Comparison of ENCODE assay signal across 8 cellular contexts in genomic region chr5:77774981-77775772, GRCh38. TPM values are rescaled to one million over a fixed set of nuclear protein-coding genes. Genes with fewer than 3 reads are reported as not detected.
DNase-seq lines count a peak whose midpoint lies in the region; ATAC-seq and TF ChIP-seq lines count a peak whose summit lies in the region.

No MANE protein-coding gene starts in this region.

- H3K9me3 Mint-ChIP-seq in activated naive CD8-positive, alpha-beta T cell (ENCODE audit: low read depth): no peaks in the 10 kb centered on the region
- no peaks in the 10 kb centered on the region for H3K9me3 Mint-ChIP-seq in stimulated activated naive CD8-positive, alpha-beta T cell treated with anti-CD3 and anti-CD28 coated beads, Interleukin-15, amount 100 ng/mL, for 72 hours

- peak; percentile 2 for ATAC-seq in GM18858 (IDR thresholded peaks at IDR 0.05; ENCODE audit: unreplicated experiment)
- peak; percentile 41 for ATAC-seq in stimulated activated naive CD8-positive, alpha-beta T cell treated with anti-CD3 and anti-CD28 coated beads, Interleukin-15, amount 100 ng/mL, for 72 hours

- no peaks in the 10 kb centered on the region for H3K27me3 ChIP-seq in A673 (replicated peaks; ENCODE audit: insufficient read depth, low read depth, low read length, poor library complexity)
- no peaks in the 10 kb centered on the region for H3K27me3 ChIP-seq in HL-60 (ENCODE audit: insufficient read depth, poor library complexity, severe bottlenecking)
- H3K27me3 ChIP-seq in iPS-20b (ENCODE audit: insufficient read depth, low read length): peaks cover 5% of the 10 kb centered on the region; the same call in 1 of the 2 replicates

- no peaks in the 10 kb centered on the region for H3K27me3 Mint-ChIP-seq in activated naive CD8-positive, alpha-beta T cell
- no peaks in the 10 kb centered on the region for H3K27me3 Mint-ChIP-seq in stimulated activated naive CD8-positive, alpha-beta T cell treated with anti-CD3 and anti-CD28 coated beads, Interleukin-15, amount 100 ng/mL, for 72 hours

- H3K27ac Mint-ChIP-seq in activated naive CD8-positive, alpha-beta T cell: peak overlapping the region; percentile 98
- H3K27ac Mint-ChIP-seq in stimulated activated naive CD8-positive, alpha-beta T cell treated with anti-CD3 and anti-CD28 coated beads, Interleukin-15, amount 100 ng/mL, for 72 hours: peak overlapping the region; percentile 94 to 99

- no peaks in the 10 kb centered on the region for H3K9me3 ChIP-seq in A673 (ENCODE audit: low read depth, low read length, poor library complexity, severe bottlenecking)
- H3K9me3 ChIP-seq in iPS-20b (ENCODE audit: insufficient read depth, low read depth, low read length): no peaks in the 10 kb centered on the region

- peaks cover 54% of the 10 kb centered on the region for H3K4me1 Mint-ChIP-seq in activated naive CD8-positive, alpha-beta T cell (ENCODE audit: low read depth)
- peaks cover 58% of the 10 kb centered on the region for H3K4me1 Mint-ChIP-seq in stimulated activated naive CD8-positive, alpha-beta T cell treated with anti-CD3 and anti-CD28 coated beads, Interleukin-15, amount 100 ng/mL, for 72 hours

- CTCF ChIA-PET in A673 (lab: Charles Lee): no interaction called here

- H3K27ac ChIP-seq in A673 (ENCODE audit: low read depth, low read length, poor library complexity, severe bottlenecking) (peak overlapping the region; percentile 96), HL-60 (replicated peaks) (peak overlapping the region; percentile 76), iPS-20b (ENCODE audit: low read length) (no peak overlapping the region)

- H3K36me3 ChIP-seq in A673 (ENCODE audit: insufficient read depth, low read length, poor library complexity, severe bottlenecking): peaks cover 35% of the 10 kb centered on the region
- H3K36me3 ChIP-seq in iPS-20b (ENCODE audit: insufficient read depth, low read depth, low read length): peaks cover 18% of the 10 kb centered on the region; the same call in 1 of the 2 replicates

- in situ Hi-C loops in GM13976 (cut with MboI; ENCODE audit: low sequenced_read_pairs, unreplicated experiment): no loop called here

- POLR2A ChIA-PET in A673 (lab: Charles Lee; ENCODE audit: low non-redundant PET): no interaction called here

- peaks cover 16% of the 10 kb centered on the region for H3K4me1 ChIP-seq in A673 (ENCODE audit: insufficient read depth, low read length, poor library complexity, severe bottlenecking)
- peaks cover 36% of the 10 kb centered on the region for H3K4me1 ChIP-seq in iPS-20b (ENCODE audit: insufficient read depth, low read length)

- TF ChIP-seq CTCF in A673 (conservative IDR thresholded peaks at IDR 0.05; ENCODE audit: low read depth, low read length): no peak
- no peak for TF ChIP-seq CTCF in HL-60 (IDR thresholded peaks at IDR 0.05; ENCODE audit: insufficient read depth, low read length)
- no peak for TF ChIP-seq CTCF in GM13976 (IDR thresholded peaks at IDR 0.05; ENCODE audit: borderline replicate concordance, control extremely low read depth, extremely low read depth, insufficient read depth, missing control alignments)

- intact Hi-C loops in A673 (cut with micrococcal nuclease; ENCODE audit: unreplicated experiment): no loop called here

- H3K36me3 Mint-ChIP-seq in activated naive CD8-positive, alpha-beta T cell: peaks cover 16% of the 10 kb centered on the region

- BruUV-seq in A673 (replicated peaks; lab: Mats Ljungman, UMichigan): no TSS peak

- H3K9ac ChIP-seq in iPS-20b (ENCODE audit: low read depth, low read length): peak overlapping the region; percentile 87

- H3K4me3 ChIP-seq in A673 (ENCODE audit: low read depth, low read length, poor library complexity, severe bottlenecking): peak overlapping the region; percentile 87
- H3K4me3 ChIP-seq in HL-60 (replicated peaks; ENCODE audit: insufficient read depth, low read length): peak overlapping the region; percentile 55
- peak overlapping the region; percentile 93 for H3K4me3 ChIP-seq in iPS-20b (ENCODE audit: low read length)

- DNase-seq in A673 (ENCODE audit: low spot score): no peak
- DNase-seq in HL-60 (ENCODE audit: low read depth in 1 of 2, low spot score in 1 of 2): peak in 1 of 2 experiments; percentile 13
- no peak for DNase-seq in stimulated activated naive CD8-positive, alpha-beta T cell treated with anti-CD3 and anti-CD28 coated beads, Interleukin-15, amount 100 ng/mL, for 72 hours
- DNase-seq in activated effector memory CD4-positive, alpha-beta T cell treated with anti-CD3 and anti-CD28 coated beads, Interleukin-2, amount 50 U/mL, for 16 hours: no peak
- DNase-seq in GM13976 (ENCODE audit: low spot score): no peak

- peak overlapping the region; percentile 94 for H3K4me3 Mint-ChIP-seq in activated naive CD8-positive, alpha-beta T cell
- H3K4me3 Mint-ChIP-seq in stimulated activated naive CD8-positive, alpha-beta T cell treated with anti-CD3 and anti-CD28 coated beads, Interleukin-15, amount 100 ng/mL, for 72 hours: peak overlapping the region; percentile 88 to 97

RNA-seq across cellular contexts. Expression of gene TBCA, which starts 1.0 kb away (rescaled TPM):
- total RNA-seq in A673 (2021): 288 and 297 TPM in 2 replicates
